In genomic region chr9:91817493-91818225, GRCh38 we compare ENCODE assay signal across 12 cellular contexts.
DNase-seq lines count a peak whose midpoint lies in the region; ATAC-seq and TF ChIP-seq lines count a peak whose summit lies in the region.
"Had no signal": no experiment of that assay in that cellular context is flagged by ENCODE, and none has a peak within 500 bp of the region (broad histone marks: within the 10 kb centered on the region; RNA-seq: fewer than 3 reads in every experiment).

No MANE protein-coding gene starts in this region.

- no peak overlapping the region for H3K14ac ChIP-seq in trophoblast cell (ENCODE audit: low read length)

- H3K4me3 ChIP-seq in heart right ventricle (peak overlapping the region in 1 of 10 donors; percentile 8), esophagus squamous epithelium (peak overlapping the region in 1 of 4 donors; percentile 29), trophoblast cell (ENCODE audit: low read depth, low read length) (no peak overlapping the region)

- H3K9me3 Mint-ChIP-seq in nephron progenitor cell = peaks cover 16% of the 10 kb centered on the region
- H3K9me3 Mint-ChIP-seq in stimulated activated effector memory CD8-positive, alpha-beta T cell treated with anti-CD3 and anti-CD28 coated beads, Interleukin-12 subunit alpha, Interleukin-12 subunit beta, amount 100 ng/mL, for 72 hours = no peaks in the 10 kb centered on the region
- H3K9me3 Mint-ChIP-seq: T-helper 2 cell treated with Interferon-gamma antibody and Interleukin-4, amounts not matched to agents 5 μg/mL and 100 μg/mL, for 36 hours had no signal

- no peak overlapping the region for H4K8ac ChIP-seq in trophoblast cell (ENCODE audit: low read depth, low read length)

- H3K4ac ChIP-seq in trophoblast cell (ENCODE audit: low read depth, low read length) = no peak overlapping the region

- H3K23ac ChIP-seq in trophoblast cell (ENCODE audit: low read length) = no peak overlapping the region

- H3K4me3 Mint-ChIP-seq in nephron progenitor cell = peak overlapping the region; percentile 41
- H3K4me3 Mint-ChIP-seq in stimulated activated effector memory CD8-positive, alpha-beta T cell treated with anti-CD3 and anti-CD28 coated beads, Interleukin-12 subunit alpha, Interleukin-12 subunit beta, amount 100 ng/mL, for 72 hours = no peak overlapping the region
- H3K4me3 Mint-ChIP-seq: B cell; T-helper 2 cell treated with Interferon-gamma antibody and Interleukin-4, amounts not matched to agents 5 μg/mL and 100 μg/mL, for 36 hours had no signal

- intact Hi-C loops in cardiac septum (cut with DNase I) = no loop called here
- intact Hi-C loops in heart right ventricle (cut with DNase I) = no loop called here
- intact Hi-C loops in esophagus squamous epithelium (cut with DNase I) = no loop called here

- H3K4me1 Mint-ChIP-seq in nephron progenitor cell = peaks cover 6% of the 10 kb centered on the region
- peaks cover 11% of the 10 kb centered on the region for H3K4me1 Mint-ChIP-seq in stimulated activated effector memory CD8-positive, alpha-beta T cell treated with anti-CD3 and anti-CD28 coated beads, Interleukin-12 subunit alpha, Interleukin-12 subunit beta, amount 100 ng/mL, for 72 hours
- H3K4me1 Mint-ChIP-seq: B cell had no signal

- DNase-seq in cardiac septum (ENCODE audit: low spot score) (peak; percentile 20), heart right ventricle (no peak), esophagus squamous epithelium (lab: John Stamatoyannopoulos, UW) (no peak), nephron progenitor cell (peak; percentile 43), trophoblast cell (no peak), GOT3 (lab: John Stamatoyannopoulos, UW) (no peak)
- no peak for DNase-seq in stimulated activated effector memory CD8-positive, alpha-beta T cell treated with anti-CD3 and anti-CD28 coated beads, Interleukin-12 subunit alpha, Interleukin-12 subunit beta, amount 100 ng/mL, for 72 hours (ENCODE audit: low spot score in 2 of 2)
- DNase-seq: activated naive CD4-positive, alpha-beta T cell; NCI-H146 had no signal

- H3K27ac ChIP-seq in heart right ventricle (no peak overlapping the region), esophagus squamous epithelium (peak overlapping the region; percentile 43 to 87 (median 76)), trophoblast cell (ENCODE audit: low read depth, low read length) (no peak overlapping the region)

- peaks cover 0 to 10% (median 0%) of the 10 kb centered on the region in 9 donors for H3K4me1 ChIP-seq in heart right ventricle
- H3K4me1 ChIP-seq in esophagus squamous epithelium = peaks cover 0 to 47% (median 8%) of the 10 kb centered on the region in 3 donors
- no peaks in the 10 kb centered on the region for H3K4me1 ChIP-seq in trophoblast cell (ENCODE audit: control insufficient read depth in 1 of 2, insufficient read depth in 2 of 2, low read length in 2 of 2)

- no peak overlapping the region for H2AK5ac ChIP-seq in trophoblast cell (ENCODE audit: low read length)

- H2BK12ac ChIP-seq in trophoblast cell (ENCODE audit: low read length) = no peak overlapping the region

- H2AFZ ChIP-seq in trophoblast cell (ENCODE audit: insufficient read depth, low read length, poor library complexity) = no peak overlapping the region

- no peaks in the 10 kb centered on the region for H3K36me3 ChIP-seq in heart right ventricle
- H3K36me3 ChIP-seq in esophagus squamous epithelium = no peaks in the 10 kb centered on the region
- no peaks in the 10 kb centered on the region for H3K36me3 ChIP-seq in trophoblast cell (ENCODE audit: control insufficient read depth in 1 of 2, insufficient read depth in 2 of 2, low read length in 2 of 2)

- no peak for TF ChIP-seq POLR2A in esophagus squamous epithelium (IDR thresholded peaks at IDR 0.05)

- no peak for ATAC-seq in heart right ventricle
- ATAC-seq in GM21576 (IDR thresholded peaks at IDR 0.05; ENCODE audit: unreplicated experiment) = no peak
- ATAC-seq in stimulated activated effector memory CD8-positive, alpha-beta T cell treated with anti-CD3 and anti-CD28 coated beads, Interleukin-12 subunit alpha, Interleukin-12 subunit beta, amount 100 ng/mL, for 72 hours = no peak

- 48 to 58% methylated on average over 20 of the region's 20 CpGs for WGBS in heart right ventricle, 2 donors
- 22 to 35% methylated on average over 18 to 19 of the region's 20 CpGs for WGBS in esophagus squamous epithelium, 2 donors
- WGBS in trophoblast cell (ENCODE audit: extremely low coverage, insufficient coverage, insufficient read length) = no CpG with 5 or more reads among the region's 20 CpGs

- H4K12ac ChIP-seq in trophoblast cell (ENCODE audit: low read depth, low read length) = no peak overlapping the region

- peaks cover 16% of the 10 kb centered on the region for H3K36me3 Mint-ChIP-seq in nephron progenitor cell (ENCODE audit: low read depth)
- no peaks in the 10 kb centered on the region for H3K36me3 Mint-ChIP-seq in stimulated activated effector memory CD8-positive, alpha-beta T cell treated with anti-CD3 and anti-CD28 coated beads, Interleukin-12 subunit alpha, Interleukin-12 subunit beta, amount 100 ng/mL, for 72 hours

- peak overlapping the region; percentile 49 for H3K27ac Mint-ChIP-seq in nephron progenitor cell
- H3K27ac Mint-ChIP-seq in stimulated activated effector memory CD8-positive, alpha-beta T cell treated with anti-CD3 and anti-CD28 coated beads, Interleukin-12 subunit alpha, Interleukin-12 subunit beta, amount 100 ng/mL, for 72 hours = no peak overlapping the region
- H3K27ac Mint-ChIP-seq: B cell; T-helper 2 cell treated with Interferon-gamma antibody and Interleukin-4, amounts not matched to agents 5 μg/mL and 100 μg/mL, for 36 hours had no signal

- H3K27me3 ChIP-seq in heart right ventricle (no peaks in the 10 kb centered on the region), esophagus squamous epithelium (peaks cover 0 to 87% (median 0%) of the 10 kb centered on the region in 4 donors), trophoblast cell (ENCODE audit: insufficient read depth, low read length) (no peaks in the 10 kb centered on the region)

- H3K9me3 ChIP-seq in heart right ventricle (peaks cover 0 to 6% (median 0%) of the 10 kb centered on the region in 11 donors), esophagus squamous epithelium (no peaks in the 10 kb centered on the region), trophoblast cell (ENCODE audit: insufficient read depth, low read depth, low read length) (peaks cover 5% of the 10 kb centered on the region)

- peaks cover under 1% of the 10 kb centered on the region for H3K27me3 Mint-ChIP-seq in nephron progenitor cell (ENCODE audit: low read depth, poor library complexity)

- H3K4me2 ChIP-seq in trophoblast cell (ENCODE audit: low read length) = no peak overlapping the region

- H3K18ac ChIP-seq in trophoblast cell (ENCODE audit: low read length) = no peak overlapping the region

- no peak overlapping the region for H3K9ac ChIP-seq in trophoblast cell (ENCODE audit: low read length)

- H2BK120ac ChIP-seq in trophoblast cell (ENCODE audit: insufficient read depth, low read length, poor library complexity) = no peak overlapping the region

- no peaks in the 10 kb centered on the region for H3K79me1 ChIP-seq in trophoblast cell (ENCODE audit: low read length)

- no peaks in the 10 kb centered on the region for H3K79me2 ChIP-seq in trophoblast cell (ENCODE audit: control insufficient read depth, insufficient read depth, low read length, poor library complexity)

- no peak overlapping the region for H2BK5ac ChIP-seq in trophoblast cell (ENCODE audit: low read depth, low read length, poor library complexity)

- H4K91ac ChIP-seq in trophoblast cell (ENCODE audit: low read depth, low read length) = no peak overlapping the region

- TF ChIP-seq CTCF in heart right ventricle (IDR thresholded peaks at IDR 0.05) = no peak
- TF ChIP-seq CTCF in esophagus squamous epithelium (IDR thresholded peaks at IDR 0.05) = no peak
- TF ChIP-seq CTCF in nephron progenitor cell (IDR thresholded peaks at IDR 0.05) = no peak

Comparison
In these comparisons a context has a peak if more than half of its experiments do, and no peak if none do; other contexts are left out.
1. DNase-seq: peak in cardiac septum (single experiment) and nephron progenitor cell (single experiment); none in heart right ventricle (0 of 2), esophagus squamous epithelium (single experiment), trophoblast cell (0 of 2), GOT3 (single experiment) and stimulated activated effector memory CD8-positive, alpha-beta T cell treated with anti-CD3 and anti-CD28 coated beads, Interleukin-12 subunit alpha, Interleukin-12 subunit beta, amount 100 ng/mL, for 72 hours (0 of 2).
2. H3K27ac ChIP-seq: peak in esophagus squamous epithelium (4 of 4); none in heart right ventricle (0 of 10) and trophoblast cell (single experiment).